ENCODE assay signal across 29 cellular contexts in genomic region chr7:66083677-66084076, GRCh38. TPM values are rescaled to one million over a fixed set of nuclear protein-coding genes. Genes with fewer than 3 reads are reported as not detected.
DNase-seq lines count a peak whose midpoint lies in the region; ATAC-seq and TF ChIP-seq lines count a peak whose summit lies in the region.
"Had no signal": no experiment of that assay in that cellular context is flagged by ENCODE, and none has a peak within 500 bp of the region (broad histone marks: within the 10 kb centered on the region; RNA-seq: fewer than 3 reads in every experiment).

No MANE protein-coding gene starts in this region.

- no peak overlapping the region for H3K23ac ChIP-seq in trophoblast cell (ENCODE audit: low read length)

- no peak overlapping the region for H2BK12ac ChIP-seq in trophoblast cell (ENCODE audit: low read length)

- no peak overlapping the region for H4K8ac ChIP-seq in trophoblast cell (ENCODE audit: low read depth, low read length)

- no peak for DNase-seq in stimulated activated naive CD8-positive, alpha-beta T cell treated with anti-CD3 and anti-CD28 coated beads, Interleukin-15, amount 100 ng/mL, for 72 hours
- no peak for DNase-seq in stimulated activated naive CD8-positive, alpha-beta T cell treated with anti-CD3 and anti-CD28 coated beads, Interleukin-15, Interleukin-2, amounts not matched to agents 100 U/mL and 50 U/mL, for 24 hours
- DNase-seq in SK-MEL-5 (ENCODE audit: low read depth, low spot score) (peak; percentile 15), epithelial cell of proximal tubule (ENCODE audit: low read depth) (no peak), MCF 10A (ENCODE audit: unreplicated experiment) (no peak), PC-9 (no peak), trophoblast cell (no peak)
- DNase-seq: activated CD4-positive, alpha-beta T cell treated with anti-CD3 and anti-CD28 coated beads for 36 hours; activated CD8-positive, alpha-beta T cell treated with anti-CD3 and anti-CD28 coated beads, Interleukin-2, amount 10 ng/mL, durations not matched to agents 7 days and 5 days; activated naive CD4-positive, alpha-beta T cell treated with anti-CD3 and anti-CD28 coated beads for 36 hours; CD4-positive, alpha-beta memory T cell; dorsolateral prefrontal cortex; EL; left colon; mammary epithelial cell; natural killer cell; NCI-H1417; NCI-H2081; NCI-H226; NCI-H526 treated with DMSO at 0.1 percent for 48 hours; NK-92 treated with Interleukin-12 subunit alpha and Interleukin-12 subunit beta, amount 100 ng/mL, for 24 hours; occipital lobe; T-helper 2 cell; upper lobe of right lung had no signal

- H2AK5ac ChIP-seq in trophoblast cell (ENCODE audit: low read length): no peak overlapping the region

- H3K4me3 ChIP-seq in epithelial cell of proximal tubule (ENCODE audit: low read depth, low read length) (no peak overlapping the region), PC-9 (no peak overlapping the region), trophoblast cell (ENCODE audit: low read depth, low read length) (no peak overlapping the region)
- H3K4me3 ChIP-seq: dorsolateral prefrontal cortex, mucosa of descending colon, suprapubic skin, upper lobe of right lung had no signal

- no CpG with 5 or more reads among the region's 2 CpGs for WGBS in trophoblast cell (ENCODE audit: extremely low coverage, insufficient coverage, insufficient read length)

- BruUV-seq in MCF 10A (replicated peaks; lab: Mats Ljungman, UMichigan): no TSS peak
- no TSS peak for BruUV-seq in PC-9 (replicated peaks; lab: Mats Ljungman, UMichigan)

- H2BK5ac ChIP-seq in trophoblast cell (ENCODE audit: low read depth, low read length, poor library complexity): no peak overlapping the region

- no peaks in the 10 kb centered on the region for H3K9me2 ChIP-seq in PC-9 (ENCODE audit: insufficient read depth)

- CTCF ChIA-PET in MCF 10A (lab: Yijun Ruan, JAX) (interaction anchor here (0.8 kb wide), 1 partner anchor 896 kb away, joined by 5 read pairs; no protein-coding TSS in a partner anchor), PC-9 (lab: Charles Lee) (no interaction called here)

- H3K27me3 ChIP-seq in PC-9 (ENCODE audit: insufficient read depth, low read depth): no peaks in the 10 kb centered on the region
- H3K27me3 ChIP-seq in trophoblast cell (ENCODE audit: insufficient read depth, low read length): no peaks in the 10 kb centered on the region
- H3K27me3 ChIP-seq: dorsolateral prefrontal cortex, suprapubic skin, upper lobe of right lung had no signal

- H4K20me1 ChIP-seq in PC-9 (ENCODE audit: insufficient read depth): no peaks in the 10 kb centered on the region

- H2AFZ ChIP-seq in PC-9 (no peak overlapping the region), trophoblast cell (ENCODE audit: insufficient read depth, low read length, poor library complexity) (no peak overlapping the region)

- peaks cover 54% of the 10 kb centered on the region for H3K36me3 Mint-ChIP-seq in MCF 10A (ENCODE audit: insufficient read depth, unreplicated experiment)
- H3K36me3 Mint-ChIP-seq: natural killer cell had no signal

- H3K18ac ChIP-seq in trophoblast cell (ENCODE audit: low read length): no peak overlapping the region

- H3K36me3 ChIP-seq in PC-9 (ENCODE audit: low read depth): no peaks in the 10 kb centered on the region
- H3K36me3 ChIP-seq in trophoblast cell (ENCODE audit: control insufficient read depth in 1 of 2, insufficient read depth in 2 of 2, low read length in 2 of 2): peaks cover 20 to 25% of the 10 kb centered on the region in 2 experiments

- no peak overlapping the region for H4K91ac ChIP-seq in trophoblast cell (ENCODE audit: low read depth, low read length)

- H3K79me1 ChIP-seq in trophoblast cell (ENCODE audit: low read length): no peaks in the 10 kb centered on the region

- H3K14ac ChIP-seq in trophoblast cell (ENCODE audit: low read length): no peak overlapping the region

- H4K12ac ChIP-seq in trophoblast cell (ENCODE audit: low read depth, low read length): no peak overlapping the region

- no peak overlapping the region for H3K4ac ChIP-seq in trophoblast cell (ENCODE audit: low read depth, low read length)

- H3K4me2 ChIP-seq in PC-9 (no peak overlapping the region), trophoblast cell (ENCODE audit: low read length) (no peak overlapping the region)
- H3K4me2 ChIP-seq: KMS-11 had no signal

- no peaks in the 10 kb centered on the region for H3F3A ChIP-seq in PC-9 (ENCODE audit: insufficient read depth, low read depth)

- H3K4me1 Mint-ChIP-seq in stimulated activated naive CD8-positive, alpha-beta T cell treated with anti-CD3 and anti-CD28 coated beads, Interleukin-15, amount 100 ng/mL, for 72 hours: no peaks in the 10 kb centered on the region
- H3K4me1 Mint-ChIP-seq in MCF 10A (ENCODE audit: insufficient read depth, unreplicated experiment): peaks cover 5% of the 10 kb centered on the region
- H3K4me1 Mint-ChIP-seq: activated CD4-positive, alpha-beta T cell treated with anti-CD3 and anti-CD28 coated beads for 36 hours; CD4-positive, alpha-beta memory T cell; natural killer cell; stimulated activated memory B cell treated with anti-CD40 and anti-IgM and Interleukin-4, amounts not matched to agents 10 μg/mL and 1 μg/mL and 100 μg/mL, for 72 hours had no signal

- in situ Hi-C loops in SK-MEL-5 (cut with HindIII; ENCODE audit: low pct_unique_long_range_greater_than_20kb, low sequenced_read_pairs): no loop called here

- H2BK120ac ChIP-seq in trophoblast cell (ENCODE audit: insufficient read depth, low read length, poor library complexity): no peak overlapping the region

- no peaks in the 10 kb centered on the region for H3K9me3 Mint-ChIP-seq in stimulated activated naive CD8-positive, alpha-beta T cell treated with anti-CD3 and anti-CD28 coated beads, Interleukin-15, amount 100 ng/mL, for 72 hours
- no peaks in the 10 kb centered on the region for H3K9me3 Mint-ChIP-seq in MCF 10A (ENCODE audit: unreplicated experiment)
- H3K9me3 Mint-ChIP-seq: activated naive CD4-positive, alpha-beta T cell treated with anti-CD3 and anti-CD28 coated beads for 36 hours; CD4-positive, alpha-beta memory T cell; natural killer cell; stimulated activated memory B cell treated with anti-CD40 and anti-IgM and Interleukin-4, amounts not matched to agents 10 μg/mL and 1 μg/mL and 100 μg/mL, for 72 hours had no signal

- POLR2A ChIA-PET in MCF 10A (lab: Yijun Ruan, JAX) (no interaction called here), PC-9 (lab: Charles Lee; ENCODE audit: unreplicated experiment) (no interaction called here)

- H3K4me1 ChIP-seq in PC-9 (replicated peaks; ENCODE audit: insufficient read depth) (no peaks in the 10 kb centered on the region), trophoblast cell (ENCODE audit: control insufficient read depth in 1 of 2, insufficient read depth in 2 of 2, low read length in 2 of 2) (no peaks in the 10 kb centered on the region)
- H3K4me1 ChIP-seq: suprapubic skin, upper lobe of right lung had no signal

- H3K27ac Mint-ChIP-seq in stimulated activated naive CD8-positive, alpha-beta T cell treated with anti-CD3 and anti-CD28 coated beads, Interleukin-15, amount 100 ng/mL, for 72 hours: peak overlapping the region; percentile 7 to 37
- no peak overlapping the region for H3K27ac Mint-ChIP-seq in MCF 10A (ENCODE audit: low read depth, unreplicated experiment)
- H3K27ac Mint-ChIP-seq: activated CD4-positive, alpha-beta T cell treated with anti-CD3 and anti-CD28 coated beads for 36 hours; activated CD8-positive, alpha-beta T cell treated with anti-CD3 and anti-CD28 coated beads, Interleukin-2, amount 10 ng/mL, durations not matched to agents 7 days and 5 days; activated naive CD4-positive, alpha-beta T cell treated with anti-CD3 and anti-CD28 coated beads for 36 hours; CD4-positive, alpha-beta memory T cell; natural killer cell; stimulated activated memory B cell treated with anti-CD40 and anti-IgM and Interleukin-4, amounts not matched to agents 10 μg/mL and 1 μg/mL and 100 μg/mL, for 72 hours had no signal

- TF ChIP-seq CTCF in epithelial cell of proximal tubule (conservative IDR thresholded peaks at IDR 0.05; ENCODE audit: low read depth, low read length) (peak; percentile 19), MCF 10A (IDR thresholded peaks at IDR 0.05; ENCODE audit: unreplicated experiment) (no peak), PC-9 (conservative IDR thresholded peaks at IDR 0.05) (no peak)

- H3K79me2 ChIP-seq in PC-9 (ENCODE audit: low read depth) (no peaks in the 10 kb centered on the region), trophoblast cell (ENCODE audit: control insufficient read depth, insufficient read depth, low read length, poor library complexity) (no peaks in the 10 kb centered on the region)

- H3K9ac ChIP-seq in trophoblast cell (ENCODE audit: low read length): no peak overlapping the region
- H3K9ac ChIP-seq: KMS-11 had no signal

- H3K4me3 Mint-ChIP-seq in stimulated activated naive CD8-positive, alpha-beta T cell treated with anti-CD3 and anti-CD28 coated beads, Interleukin-15, amount 100 ng/mL, for 72 hours: no peak overlapping the region
- no peak overlapping the region for H3K4me3 Mint-ChIP-seq in MCF 10A (ENCODE audit: unreplicated experiment)
- H3K4me3 Mint-ChIP-seq: activated CD4-positive, alpha-beta T cell treated with anti-CD3 and anti-CD28 coated beads for 36 hours; activated CD8-positive, alpha-beta T cell treated with anti-CD3 and anti-CD28 coated beads, Interleukin-2, amount 10 ng/mL, durations not matched to agents 7 days and 5 days; activated naive CD4-positive, alpha-beta T cell treated with anti-CD3 and anti-CD28 coated beads for 36 hours; CD4-positive, alpha-beta memory T cell; natural killer cell; stimulated activated memory B cell treated with anti-CD40 and anti-IgM and Interleukin-4, amounts not matched to agents 10 μg/mL and 1 μg/mL and 100 μg/mL, for 72 hours had no signal

- no peaks in the 10 kb centered on the region for H3K9me3 ChIP-seq in PC-9 (ENCODE audit: insufficient read depth, low read depth)
- peaks cover 1% of the 10 kb centered on the region for H3K9me3 ChIP-seq in trophoblast cell (ENCODE audit: insufficient read depth, low read depth, low read length)
- H3K9me3 ChIP-seq: mucosa of descending colon, suprapubic skin, upper lobe of right lung had no signal

- intact Hi-C loops in MCF 10A (cut with micrococcal nuclease): no loop called here
- intact Hi-C loops in PC-9 (cut with micrococcal nuclease; ENCODE audit: unreplicated experiment): no loop called here

- no peaks in the 10 kb centered on the region for H3K27me3 Mint-ChIP-seq in stimulated activated naive CD8-positive, alpha-beta T cell treated with anti-CD3 and anti-CD28 coated beads, Interleukin-15, amount 100 ng/mL, for 72 hours
- H3K27me3 Mint-ChIP-seq in MCF 10A (ENCODE audit: insufficient read depth, unreplicated experiment): no peaks in the 10 kb centered on the region
- H3K27me3 Mint-ChIP-seq: activated CD4-positive, alpha-beta T cell treated with anti-CD3 and anti-CD28 coated beads for 36 hours; CD4-positive, alpha-beta memory T cell; stimulated activated memory B cell treated with anti-CD40 and anti-IgM and Interleukin-4, amounts not matched to agents 10 μg/mL and 1 μg/mL and 100 μg/mL, for 72 hours had no signal

- ATAC-seq in stimulated activated naive CD8-positive, alpha-beta T cell treated with anti-CD3 and anti-CD28 coated beads, Interleukin-15, amount 100 ng/mL, for 72 hours: no peak
- no peak for ATAC-seq in stimulated activated naive CD8-positive, alpha-beta T cell treated with anti-CD3 and anti-CD28 coated beads, Interleukin-15, Interleukin-2, amounts not matched to agents 100 U/mL and 50 U/mL, for 24 hours
- no peak for ATAC-seq in HG02884 (IDR thresholded peaks at IDR 0.05; ENCODE audit: unreplicated experiment)
- ATAC-seq: activated CD4-positive, alpha-beta T cell treated with anti-CD3 and anti-CD28 coated beads for 36 hours; activated CD8-positive, alpha-beta T cell treated with anti-CD3 and anti-CD28 coated beads, Interleukin-2, amount 10 ng/mL, durations not matched to agents 7 days and 5 days; left colon; mucosa of descending colon; natural killer cell; upper lobe of right lung had no signal

- H3K27ac ChIP-seq in PC-9: no peak overlapping the region
- no peak overlapping the region for H3K27ac ChIP-seq in trophoblast cell (ENCODE audit: low read depth, low read length)
- H3K27ac ChIP-seq: dorsolateral prefrontal cortex, KMS-11, suprapubic skin, upper lobe of right lung had no signal

RNA-seq across cellular contexts. Expression of gene ASL, which starts 8.1 kb away (rescaled TPM):
- total RNA-seq in SK-MEL-5 (2014; rRNA removed; shearing (Covaris generic)): 28.0 and 31.8 TPM in 2 replicates
- 26.4 and 30.7 TPM in 2 replicates for polyA plus RNA-seq in SK-MEL-5 (2015; cell fraction: cytosol; rRNA removed)
- 80.4 and 83.7 TPM in 2 replicates for polyA plus RNA-seq in SK-MEL-5 (2015; cell fraction: nucleus; rRNA removed)
- total RNA-seq in epithelial cell of proximal tubule (39.7 and 71.4 TPM in 2 replicates), MCF 10A (2022) (53.6 and 56.5 TPM in 2 replicates), PC-9 (2021) (19.0 and 30.5 TPM in 2 replicates)
- 16.5 and 17.4 TPM in 2 replicates for polyA plus RNA-seq in trophoblast cell (2013)

RNA-seq across cellular contexts. Expression of gene CRCP, which starts 31.0 kb away (rescaled TPM):
- total RNA-seq in SK-MEL-5 (2014; rRNA removed; shearing (Covaris generic)): 38.3 and 45.4 TPM in 2 replicates
- polyA plus RNA-seq in SK-MEL-5 (2015; cell fraction: cytosol; rRNA removed): 37.2 and 45.4 TPM in 2 replicates
- 14.8 and 23.5 TPM in 2 replicates for polyA plus RNA-seq in SK-MEL-5 (2015; cell fraction: nucleus; rRNA removed)
- 26.9 and 47.0 TPM in 2 replicates for total RNA-seq in epithelial cell of proximal tubule
- total RNA-seq in MCF 10A (2022): 27.5 and 39.8 TPM in 2 replicates
- total RNA-seq in PC-9 (2021): 32.4 and 37.1 TPM in 2 replicates
- polyA plus RNA-seq in trophoblast cell (2013): 12.0 and 12.2 TPM in 2 replicates
